Comparison of ENCODE assay signal across 8 cellular contexts in the genomic region with DNA sequence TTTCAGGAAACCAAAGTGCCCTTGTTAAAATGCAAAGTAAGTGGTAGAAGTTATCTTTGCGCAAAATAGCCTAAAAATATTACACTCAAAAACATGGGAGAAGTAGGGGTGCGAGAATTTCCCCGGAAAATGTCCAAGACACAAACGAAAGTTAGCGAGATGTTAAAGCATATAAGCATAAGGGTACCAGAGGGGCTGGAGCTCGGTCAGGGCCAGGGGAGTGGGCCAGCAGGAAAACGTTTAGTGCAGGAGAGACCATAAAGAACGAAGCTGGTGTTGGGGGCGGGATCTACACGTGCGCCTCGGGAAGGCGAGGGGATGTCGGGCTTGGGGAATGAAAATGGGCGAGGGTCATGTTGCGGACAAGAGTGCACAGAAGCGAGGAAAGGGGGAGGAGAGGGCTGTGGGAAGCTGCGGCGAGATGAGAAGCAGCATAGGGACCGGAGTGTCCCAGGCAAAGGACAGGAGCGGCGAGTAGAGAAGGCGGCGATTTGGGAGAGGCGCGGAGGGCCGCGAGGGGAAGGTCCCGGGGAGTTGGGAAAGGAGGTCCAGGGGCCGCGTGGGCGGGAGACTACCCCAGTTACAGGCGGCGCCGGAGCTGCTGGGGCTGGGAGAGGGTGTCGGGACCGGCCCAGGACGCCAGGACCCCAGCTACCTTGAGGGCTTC. TPM values are rescaled to one million over a fixed set of nuclear protein-coding genes. Genes with fewer than 3 reads are reported as not detected.
DNase-seq lines count a peak whose midpoint lies in the region; ATAC-seq, FAIRE-seq and TF ChIP-seq lines count a peak whose summit lies in the region.

No MANE protein-coding gene starts in this region.

- TF ChIP-seq CTCF in bronchial epithelial cell (IDR thresholded peaks at IDR 0.05; ENCODE audit: insufficient read depth, low read length, severe bottlenecking) = no peak

- DNase-seq in DMS79 treated with DMSO at 0.1 percent for 48 hours (lab: John Stamatoyannopoulos, UW) = peak; percentile 25
- DNase-seq in DMS79 (lab: John Stamatoyannopoulos, UW) = no peak
- peak; percentile 13 for DNase-seq in NCI-H82 treated with DMSO at 0.1 percent for 48 hours (lab: John Stamatoyannopoulos, UW; ENCODE audit: unreplicated experiment)
- peak; percentile 15 for DNase-seq in bronchial epithelial cell (ENCODE audit: low read depth)
- DNase-seq in kidney tubule cell (ENCODE audit: low spot score) = peak; percentile 28
- DNase-seq in stimulated activated CD8-positive, alpha-beta memory T cell treated with anti-CD3 and anti-CD28 coated beads, Interleukin-12 subunit alpha, Interleukin-12 subunit beta, amount 100 ng/mL, for 1 hour (ENCODE audit: low read depth) = peak; percentile 9

- peaks cover 3% of the 10 kb centered on the region for H3K36me3 ChIP-seq in bronchial epithelial cell (ENCODE audit: control insufficient read depth, insufficient read depth, low read length)

- peak overlapping the region; percentile 96 for H3K4me3 ChIP-seq in bronchial epithelial cell (ENCODE audit: low read depth, low read length)

- no peaks in the 10 kb centered on the region for H3K27me3 ChIP-seq in bronchial epithelial cell (ENCODE audit: control insufficient read depth, insufficient read depth, low read length)

- ATAC-seq in HG03039 (IDR thresholded peaks at IDR 0.05; ENCODE audit: unreplicated experiment) = peak; percentile 34
- no peak for ATAC-seq in GM21529 (IDR thresholded peaks at IDR 0.05; ENCODE audit: unreplicated experiment)

- no peak for FAIRE-seq in bronchial epithelial cell (lab: Jason Lieb, UNC)

RNA-seq across cellular contexts. Expression of a gene that starts 0.6 kb away (rescaled TPM):
- total RNA-seq in bronchial epithelial cell = 35.8 and 43.1 TPM in 2 replicates

RNA-seq across cellular contexts. Expression of a gene that starts 0.7 kb away (rescaled TPM):
- 17.4 and 24.3 TPM in 2 replicates for total RNA-seq in bronchial epithelial cell

RNA-seq across cellular contexts. Expression of a gene that starts 53.8 kb away (rescaled TPM):
- 176 and 273 TPM in 2 replicates for total RNA-seq in bronchial epithelial cell

RNA-seq across cellular contexts. Expression of a gene that starts 58.3 kb away (rescaled TPM):
- total RNA-seq in bronchial epithelial cell = 25.5 and 38.2 TPM in 2 replicates

RNA-seq across cellular contexts. Expression of a gene that starts 58.5 kb away (rescaled TPM):
- total RNA-seq in bronchial epithelial cell = 62.3 and 83.2 TPM in 2 replicates
